ENCODE assay signal across 8 cellular contexts in the genomic region with DNA sequence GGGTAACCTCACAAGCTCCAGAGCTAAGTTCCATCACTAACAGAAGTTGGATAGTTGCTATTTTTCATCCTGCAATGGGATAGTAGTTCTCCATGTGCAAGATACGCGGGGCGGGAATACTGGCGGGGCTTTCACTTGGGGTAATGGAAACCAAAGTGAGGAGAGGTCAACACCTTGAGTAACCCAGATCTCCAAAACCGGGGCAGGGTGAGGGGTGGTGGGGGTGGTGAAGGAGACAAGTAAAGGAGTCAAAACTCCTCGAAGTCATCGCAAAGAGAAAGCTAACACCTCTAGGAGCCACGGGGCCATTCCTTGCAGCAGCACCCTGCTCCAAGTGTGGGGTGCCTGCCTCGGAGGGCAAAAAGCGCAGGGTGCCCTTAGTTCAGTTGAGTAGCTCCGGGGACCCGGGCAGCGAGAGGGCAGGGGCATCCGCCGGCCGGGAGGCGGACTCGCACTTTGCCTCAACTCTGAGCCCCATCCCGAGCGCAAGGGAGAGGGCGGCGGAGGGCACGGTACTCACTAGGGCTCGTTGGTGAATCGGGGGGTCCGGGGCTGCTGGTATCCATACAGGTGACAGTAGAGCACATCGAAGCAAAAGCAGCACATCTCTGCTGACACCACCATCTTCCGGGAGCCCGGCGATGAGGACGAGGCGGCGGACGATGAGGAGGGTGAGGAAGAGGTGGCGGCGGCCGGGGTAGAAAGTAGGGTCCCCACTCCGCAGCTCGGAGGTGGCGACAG. TPM values are rescaled to one million over a fixed set of nuclear protein-coding genes. Genes with fewer than 3 reads are reported as not detected.
DNase-seq lines count a peak whose midpoint lies in the region; ATAC-seq, FAIRE-seq and TF ChIP-seq lines count a peak whose summit lies in the region.

No MANE protein-coding gene starts in this region.

- DNase-seq in 8988T: peak; percentile 20
- DNase-seq in T-helper 2 cell treated with Interferon-gamma antibody and Interleukin-4, amounts not matched to agents 5 μg/mL and 100 μg/mL, for 36 hours (ENCODE audit: low spot score): peak; percentile 30
- DNase-seq in breast epithelium (ENCODE audit: low spot score in 2 of 2): peak in 1 of 2 donors; percentile 42
- DNase-seq in kidney: no peak
- peak; percentile 8 to 18 for DNase-seq in stimulated activated CD4-positive, alpha-beta T cell treated with anti-CD3 and anti-CD28 coated beads, Interleukin-1b, Interleukin-23, amount 100 ng/mL, for 4 hours (ENCODE audit: low read depth in 2 of 2)
- DNase-seq in NOMO-1 (lab: John Stamatoyannopoulos, UW; ENCODE audit: unreplicated experiment in 2 of 2): no peak

- H3K4me3 Mint-ChIP-seq in T-helper 2 cell treated with Interferon-gamma antibody and Interleukin-4, amounts not matched to agents 5 μg/mL and 100 μg/mL, for 36 hours: peak overlapping the region; percentile 88

- TF ChIP-seq POLR2A in breast epithelium (IDR thresholded peaks at IDR 0.05): no peak

- H3K27me3 ChIP-seq in breast epithelium: peaks cover 0 to 45% of the 10 kb centered on the region in 2 donors

- H3K4me1 Mint-ChIP-seq in T-helper 2 cell treated with Interferon-gamma antibody and Interleukin-4, amounts not matched to agents 5 μg/mL and 100 μg/mL, for 36 hours (ENCODE audit: low read depth): peaks cover 10% of the 10 kb centered on the region

- TF ChIP-seq CTCF in breast epithelium (IDR thresholded peaks at IDR 0.05) (no peak), kidney (IDR thresholded peaks at IDR 0.05; ENCODE audit: borderline replicate concordance, extremely low read depth, insufficient read depth) (no peak)

- no peak for FAIRE-seq in kidney (lab: Jason Lieb, UNC)

- H3K9me3 ChIP-seq in breast epithelium (no peaks in the 10 kb centered on the region), kidney (ENCODE audit: control insufficient read depth in 1 of 2, low read length in 2 of 2) (no peaks in the 10 kb centered on the region)

- peak overlapping the region; percentile 85 for H3K27ac Mint-ChIP-seq in T-helper 2 cell treated with Interferon-gamma antibody and Interleukin-4, amounts not matched to agents 5 μg/mL and 100 μg/mL, for 36 hours

- intact Hi-C loops in breast epithelium (cut with DNase I; ENCODE audit: low total_unique reads): no loop called here
- intact Hi-C loops in kidney (cut with DNase I): no loop called here

- H3K36me3 Mint-ChIP-seq in T-helper 2 cell treated with Interferon-gamma antibody and Interleukin-4, amounts not matched to agents 5 μg/mL and 100 μg/mL, for 36 hours (ENCODE audit: low read depth): no peaks in the 10 kb centered on the region

- H3K36me3 ChIP-seq in breast epithelium (no peaks in the 10 kb centered on the region), kidney (ENCODE audit: control insufficient read depth in 1 of 2, insufficient read depth in 2 of 2, low read length in 2 of 2) (no peaks in the 10 kb centered on the region)

- no peaks in the 10 kb centered on the region for H3K9me3 Mint-ChIP-seq in T-helper 2 cell treated with Interferon-gamma antibody and Interleukin-4, amounts not matched to agents 5 μg/mL and 100 μg/mL, for 36 hours

- H3K4me1 ChIP-seq in breast epithelium (no peaks in the 10 kb centered on the region), kidney (ENCODE audit: control insufficient read depth in 1 of 2, insufficient read depth in 1 of 2, low read depth in 1 of 2, low read length in 2 of 2) (no peaks in the 10 kb centered on the region)

- H3K4me3 ChIP-seq in breast epithelium (peak overlapping the region; percentile 69 to 86 (median 74)), kidney (ENCODE audit: low read length in 2 of 2) (peak overlapping the region; percentile 69 to 72)

- peak overlapping the region; percentile 75 to 93 for H3K27ac ChIP-seq in breast epithelium
- peak overlapping the region; percentile 74 to 86 for H3K27ac ChIP-seq in kidney (ENCODE audit: low read depth in 2 of 2, low read length in 2 of 2)

- ATAC-seq in GM18868 (IDR thresholded peaks at IDR 0.05; ENCODE audit: unreplicated experiment) (peak; percentile 9), HG03108 (IDR thresholded peaks at IDR 0.05; ENCODE audit: unreplicated experiment) (peak; percentile 12)

- peaks cover 3% of the 10 kb centered on the region for H3K27me3 Mint-ChIP-seq in T-helper 2 cell treated with Interferon-gamma antibody and Interleukin-4, amounts not matched to agents 5 μg/mL and 100 μg/mL, for 36 hours (ENCODE audit: low read depth)

- peak overlapping the region; percentile 51 to 55 for H3K9ac ChIP-seq in kidney (ENCODE audit: low read length in 2 of 2)

RNA-seq across cellular contexts. Expression of a gene that starts 0.6 kb away (rescaled TPM):
- total RNA-seq in breast epithelium (1 to 10 TPM; 4.3 to 8.2 (median 6.6) TPM), kidney (11.0 TPM)
- 4.4 TPM for polyA plus RNA-seq in kidney (ENCODE audit: insufficient read depth, low read depth, low replicate concordance)

RNA-seq across cellular contexts. Expression of a gene that starts 41.4 kb away (rescaled TPM):
- total RNA-seq in breast epithelium (under 1 TPM in 2 of 3 donors, not detected in 1; 0.15 to 0.32 TPM), kidney (not detected)
- not detected for polyA plus RNA-seq in kidney (ENCODE audit: insufficient read depth, low read depth, low replicate concordance)

Comparison
In these comparisons a context has a peak if more than half of its experiments do, and no peak if none do; other contexts are left out.
1. DNase-seq: peak in 8988T (single experiment), T-helper 2 cell treated with Interferon-gamma antibody and Interleukin-4, amounts not matched to agents 5 μg/mL and 100 μg/mL, for 36 hours (single experiment) and stimulated activated CD4-positive, alpha-beta T cell treated with anti-CD3 and anti-CD28 coated beads, Interleukin-1b, Interleukin-23, amount 100 ng/mL, for 4 hours (2 of 2); none in kidney (single experiment) and NOMO-1 (0 of 2).